In genomic region chr1:244301595-244302130, GRCh38 we compare ENCODE assay signal across 1 cellular context.
TF ChIP-seq lines count a peak whose summit lies in the region.

No MANE protein-coding gene starts in this region.

TF ChIP-seq in HepG2, 621 proteins besides CTCF, POLR2A, EP300 and RAD21 (continued from another document):
- no peak for TF ChIP-seq ZFP91 (CRISPR knock-in tag; IDR thresholded peaks at IDR 0.05; ENCODE audit: borderline replicate concordance)
- TF ChIP-seq TCF7L2 (IDR thresholded peaks at IDR 0.05; ENCODE audit: low read depth, low read length), result no peak
- no peak for TF ChIP-seq DMAP1 (CRISPR knock-in tag; IDR thresholded peaks at IDR 0.05)
- TF ChIP-seq NR2F2 (IDR thresholded peaks at IDR 0.05; ENCODE audit: borderline replicate concordance, low read depth), result no peak
- no peak for TF ChIP-seq HNRNPK (IDR thresholded peaks at IDR 0.05; ENCODE audit: low read depth, low read length, poor library complexity, severe bottlenecking)
- no peak for TF ChIP-seq NFYC (CRISPR knock-in tag; IDR thresholded peaks at IDR 0.05)
- TF ChIP-seq CAMTA2 (CRISPR knock-in tag; IDR thresholded peaks at IDR 0.05; ENCODE audit: borderline replicate concordance), result no peak
- no peak for TF ChIP-seq ZNF567 (CRISPR knock-in tag; IDR thresholded peaks at IDR 0.05; ENCODE audit: borderline replicate concordance)
- TF ChIP-seq CERS6 (CRISPR knock-in tag; IDR thresholded peaks at IDR 0.05), result no peak
- no peak for TF ChIP-seq NCOA1 (CRISPR knock-in tag; IDR thresholded peaks at IDR 0.05)
- no peak for TF ChIP-seq ATF4 (CRISPR knock-in tag; IDR thresholded peaks at IDR 0.05)
